Comparison of ENCODE assay signal across 12 cellular contexts in genomic region chr18:36195427-36196122, GRCh38. TPM values are rescaled to one million over a fixed set of nuclear protein-coding genes. Genes with fewer than 3 reads are reported as not detected.
"Had no signal": no experiment of that assay in that cellular context is flagged by ENCODE, and none has a peak within 500 bp of the region (broad histone marks: within the 10 kb centered on the region; RNA-seq: fewer than 3 reads in every experiment).

No MANE protein-coding gene starts in this region.

- H3K36me3 Mint-ChIP-seq: mesothelial cell of epicardium had no signal

- H3K27ac ChIP-seq: skin epidermis, tibial artery had no signal

- H3K4me1 Mint-ChIP-seq: central memory CD8-positive, alpha-beta T cell; mesothelial cell of epicardium had no signal

- H3K27ac Mint-ChIP-seq: activated naive CD4-positive, alpha-beta T cell treated with anti-CD3 and anti-CD28 coated beads for 36 hours; activated T-helper 1 cell treated with anti-CD3 and anti-CD28 coated beads, Interleukin-12 subunit alpha, Interleukin-12 subunit beta, Interleukin-2, Interleukin-4 antibody, amounts not matched to agents 30 ng/mL and 10 ng/mL and 1 ng/mL, durations not matched to agents 14 hours and 24 hours and 36 hours; dendritic cell treated with granulocyte-macrophage colony-stimulating factor and Interleukin-4, amounts not matched to agents 40 ng/mL and 50 ng/mL, for 4 days; mesothelial cell of epicardium had no signal

- H3K36me3 ChIP-seq: tibial artery had no signal

- H3K4me3 Mint-ChIP-seq: activated naive CD4-positive, alpha-beta T cell treated with anti-CD3 and anti-CD28 coated beads for 36 hours; activated T-helper 1 cell treated with anti-CD3 and anti-CD28 coated beads, Interleukin-12 subunit alpha, Interleukin-12 subunit beta, Interleukin-2, Interleukin-4 antibody, amounts not matched to agents 30 ng/mL and 10 ng/mL and 1 ng/mL, durations not matched to agents 14 hours and 24 hours and 36 hours; central memory CD8-positive, alpha-beta T cell; dendritic cell treated with granulocyte-macrophage colony-stimulating factor and Interleukin-4, amounts not matched to agents 40 ng/mL and 50 ng/mL, for 4 days; mesothelial cell of epicardium had no signal

- H3K9me3 Mint-ChIP-seq: activated naive CD4-positive, alpha-beta T cell treated with anti-CD3 and anti-CD28 coated beads for 36 hours; activated T-helper 1 cell treated with anti-CD3 and anti-CD28 coated beads, Interleukin-12 subunit alpha, Interleukin-12 subunit beta, Interleukin-2, Interleukin-4 antibody, amounts not matched to agents 30 ng/mL and 10 ng/mL and 1 ng/mL, durations not matched to agents 14 hours and 24 hours and 36 hours; central memory CD8-positive, alpha-beta T cell; dendritic cell treated with granulocyte-macrophage colony-stimulating factor and Interleukin-4, amounts not matched to agents 40 ng/mL and 50 ng/mL, for 4 days; mesothelial cell of epicardium had no signal

- DNase-seq: activated CD4-positive, alpha-beta T cell treated with anti-CD3 and anti-CD28 coated beads, Interleukin-2, amount 50 U/mL, for 4 hours; activated CD4-positive, CD25-positive, alpha-beta regulatory T cell treated with anti-CD3 and anti-CD28 coated beads, Interleukin-2, amount 50 U/mL, for 72 hours; activated naive CD4-positive, alpha-beta T cell treated with anti-CD3 and anti-CD28 coated beads for 36 hours; foreskin fibroblast; glutamatergic neuron; retina; tibial artery had no signal

- H3K9me3 ChIP-seq: tibial artery had no signal

- H3K27me3 ChIP-seq: tibial artery had no signal

- H3K4me3 ChIP-seq: skin epidermis, tibial artery had no signal

- H3K4me1 ChIP-seq: tibial artery had no signal

RNA-seq across cellular contexts. Expression of gene MOCOS, which starts 8.3 kb away (rescaled TPM):
- total RNA-seq: activated naive CD4-positive, alpha-beta T cell treated with anti-CD3 and anti-CD28 coated beads for 36 hours had no signal
